Comparison of ENCODE assay signal across 9 cellular contexts in genomic region chr7:150976529-150977381, GRCh38. TPM values are rescaled to one million over a fixed set of nuclear protein-coding genes. Genes with fewer than 3 reads are reported as not detected.
DNase-seq lines count a peak whose midpoint lies in the region; ATAC-seq and TF ChIP-seq lines count a peak whose summit lies in the region.
"Had no signal": no experiment of that assay in that cellular context is flagged by ENCODE, and none has a peak within 500 bp of the region (broad histone marks: within the 10 kb centered on the region; RNA-seq: fewer than 3 reads in every experiment).

No MANE protein-coding gene starts in this region.

- no peak for ATAC-seq in upper lobe of right lung
- no peak for ATAC-seq in HG03095 (IDR thresholded peaks at IDR 0.05; ENCODE audit: unreplicated experiment)

- no peaks in the 10 kb centered on the region for H3K36me3 Mint-ChIP-seq in MCF 10A (ENCODE audit: insufficient read depth, unreplicated experiment)

- peaks cover 49% of the 10 kb centered on the region for H3K27me3 Mint-ChIP-seq in MCF 10A (ENCODE audit: insufficient read depth, unreplicated experiment)

- intact Hi-C loops in MCF 10A (cut with micrococcal nuclease), result no loop called here
- intact Hi-C loops in breast epithelium (cut with DNase I; ENCODE audit: low total_unique reads), result loop anchor here (5.0 kb wide), 1 partner anchor 1071 kb away; no protein-coding TSS in a partner anchor
- intact Hi-C loops in upper lobe of right lung (cut with DNase I), result no loop called here

- H3K27ac ChIP-seq in breast epithelium, result no peak overlapping the region
- H3K27ac ChIP-seq in SK-N-MC, result no peak overlapping the region
- H3K27ac ChIP-seq in upper lobe of right lung, result no peak overlapping the region
- H3K27ac ChIP-seq: PC-9 had no signal

- no peaks in the 10 kb centered on the region for H3K9me3 ChIP-seq in breast epithelium
- no peaks in the 10 kb centered on the region for H3K9me3 ChIP-seq in SK-N-MC (ENCODE audit: low read depth, low read length)
- no peaks in the 10 kb centered on the region for H3K9me3 ChIP-seq in iPS-15b (ENCODE audit: control insufficient read depth, insufficient read depth, low read length)
- H3K9me3 ChIP-seq in upper lobe of right lung, result no peaks in the 10 kb centered on the region

- CTCF ChIA-PET in MCF 10A (lab: Yijun Ruan, JAX), result interaction anchor here (0.7 to 1.6 kb wide), 6 partner anchors 8 to 78 kb away, joined by 3 to 7 read pairs (median 4); partner anchors contain the start of gene ATG9B

- no peaks in the 10 kb centered on the region for H3K9me3 Mint-ChIP-seq in MCF 10A (ENCODE audit: unreplicated experiment)

- no peaks in the 10 kb centered on the region for H3K36me3 ChIP-seq in breast epithelium
- no peaks in the 10 kb centered on the region for H3K36me3 ChIP-seq in SK-N-MC (ENCODE audit: insufficient read depth, low read length)
- peaks cover 3% of the 10 kb centered on the region for H3K36me3 ChIP-seq in iPS-15b (ENCODE audit: control insufficient read depth, insufficient read depth, low read length)
- no peaks in the 10 kb centered on the region for H3K36me3 ChIP-seq in upper lobe of right lung

- TF ChIP-seq CTCF in MCF 10A (IDR thresholded peaks at IDR 0.05; ENCODE audit: unreplicated experiment) (no peak), breast epithelium (IDR thresholded peaks at IDR 0.05) (no peak), upper lobe of right lung (IDR thresholded peaks at IDR 0.05) (no peak)

- POLR2A ChIA-PET in MCF 10A (lab: Yijun Ruan, JAX), result no interaction called here

- no peak overlapping the region for H3K27ac Mint-ChIP-seq in MCF 10A (ENCODE audit: low read depth, unreplicated experiment)

- peaks cover 15 to 32% of the 10 kb centered on the region in 2 donors for H3K27me3 ChIP-seq in breast epithelium
- peaks cover 34% of the 10 kb centered on the region for H3K27me3 ChIP-seq in iPS-15b (ENCODE audit: control insufficient read depth, insufficient read depth, low read length)
- peaks cover 54% of the 10 kb centered on the region for H3K27me3 ChIP-seq in upper lobe of right lung

- H3K9ac ChIP-seq in SK-N-MC (ENCODE audit: insufficient read length), result no peak overlapping the region
- no peak overlapping the region for H3K9ac ChIP-seq in iPS-15b (ENCODE audit: low read depth, low read length)

- no TSS peak for BruUV-seq in MCF 10A (replicated peaks; lab: Mats Ljungman, UMichigan)

- no peak for TF ChIP-seq POLR2A in breast epithelium (IDR thresholded peaks at IDR 0.05)

- peak overlapping the region; percentile 39 for H3K4me3 Mint-ChIP-seq in MCF 10A (ENCODE audit: unreplicated experiment)

- H3K4me1 ChIP-seq in breast epithelium (peaks cover 8 to 9% of the 10 kb centered on the region in 2 donors), iPS-15b (ENCODE audit: control insufficient read depth, insufficient read depth, low read length) (peaks cover 28% of the 10 kb centered on the region), upper lobe of right lung (peaks cover 14% of the 10 kb centered on the region)

- H3K4me3 ChIP-seq in breast epithelium, result no peak overlapping the region
- peak overlapping the region; percentile 58 for H3K4me3 ChIP-seq in SK-N-MC
- H3K4me3 ChIP-seq in iPS-15b (ENCODE audit: low read depth, low read length), result peak overlapping the region; percentile 48
- peak overlapping the region; percentile 23 for H3K4me3 ChIP-seq in upper lobe of right lung
- H3K4me3 ChIP-seq: PC-9 had no signal

- DNase-seq in MCF 10A (ENCODE audit: unreplicated experiment), result no peak
- no peak for DNase-seq in breast epithelium (ENCODE audit: low spot score in 2 of 2)
- DNase-seq in SK-N-MC (ENCODE audit: low read depth, low spot score), result no peak
- DNase-seq in upper lobe of right lung, result no peak
- no peak for DNase-seq in DMS114 treated with DMSO at 0.1 percent for 48 hours (lab: John Stamatoyannopoulos, UW; ENCODE audit: unreplicated experiment)
- no peak for DNase-seq in HPDE6-E6E7 (ENCODE audit: extremely low spot score)
- DNase-seq: PC-9 had no signal

- H3K4me1 Mint-ChIP-seq in MCF 10A (ENCODE audit: insufficient read depth, unreplicated experiment), result peaks cover 14% of the 10 kb centered on the region

RNA-seq across cellular contexts. Expression of gene KCNH2, which starts 1.4 kb away (rescaled TPM):
- total RNA-seq in MCF 10A (2022) (0.09 TPM in 1 of 2 replicates, not detected in the other), breast epithelium (under 1 TPM; under 0.01 to 0.29 (median 0.16) TPM), upper lobe of right lung (3.6 TPM)

RNA-seq across cellular contexts. Expression of gene NOS3, which starts 14.1 kb away (rescaled TPM):
- total RNA-seq in MCF 10A (2022), result 0.20 and 0.30 TPM in 2 replicates
- total RNA-seq in breast epithelium, result 10 to 100 TPM in 1 of 3 donors, 1 to 10 TPM in 2; 3.8 to 35.1 (median 5.1) TPM
- total RNA-seq in upper lobe of right lung, result 42.9 TPM

RNA-seq across cellular contexts. Expression of gene ATG9B, which starts 47.5 kb away (rescaled TPM):
- 0.12 and 0.29 TPM in 2 replicates for total RNA-seq in MCF 10A (2022)
- total RNA-seq in breast epithelium, result 1 to 10 TPM in 1 of 3 donors, under 1 TPM in 1, not detected in 1; 0.44 to 2.0 TPM
- total RNA-seq in upper lobe of right lung, result 0.17 TPM

RNA-seq across cellular contexts. Expression of gene ABCB8, which starts 51.5 kb away (rescaled TPM):
- total RNA-seq in MCF 10A (2022) (73.4 and 76.1 TPM in 2 replicates), breast epithelium (10 to 100 TPM; 14.7 to 19.3 (median 17.6) TPM), upper lobe of right lung (40.6 TPM)

Comparison
In these comparisons a context has a peak if more than half of its experiments do, and no peak if none do; other contexts are left out.
1. H3K4me3 ChIP-seq: peak in SK-N-MC (single experiment), iPS-15b (single experiment) and upper lobe of right lung (single experiment); none in breast epithelium (0 of 3).